In the genomic region with DNA sequence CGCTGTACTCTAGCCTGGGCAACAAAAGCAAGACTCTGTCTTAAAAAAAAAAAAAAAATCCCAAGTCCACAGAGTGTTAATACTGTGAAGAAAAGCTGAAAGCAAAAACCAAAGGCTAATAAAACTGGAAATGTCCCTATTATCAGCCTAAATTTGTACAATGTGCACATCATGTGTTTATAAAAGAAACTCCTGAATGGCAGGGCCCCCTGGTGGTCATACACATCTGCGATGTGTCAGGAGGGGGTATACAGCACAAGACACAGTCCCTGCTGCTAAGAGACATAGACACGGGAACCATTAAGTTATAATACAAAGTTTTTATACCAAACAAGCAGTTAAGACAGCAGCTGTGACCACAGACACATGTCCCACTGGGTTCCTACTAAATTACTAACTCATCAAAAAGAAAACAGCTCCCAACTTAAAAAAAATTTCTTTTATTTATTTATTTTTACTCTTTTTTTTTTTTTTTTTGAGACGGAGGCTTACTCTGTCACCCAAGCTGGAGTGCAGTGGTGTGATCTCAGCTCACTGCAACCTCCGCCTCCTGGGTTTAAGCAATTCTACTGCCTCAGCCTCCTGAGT, we compare ENCODE assay signal across 8 cellular contexts. TPM values are rescaled to one million over a fixed set of nuclear protein-coding genes. Genes with fewer than 3 reads are reported as not detected.
DNase-seq lines count a peak whose midpoint lies in the region; ATAC-seq and TF ChIP-seq lines count a peak whose summit lies in the region.

No MANE protein-coding gene starts in this region.

- TF ChIP-seq CTCF in AG10803 (conservative IDR thresholded peaks at IDR 0.05; ENCODE audit: low read length) (peak; percentile 89), gastrocnemius medialis (IDR thresholded peaks at IDR 0.05 in 4 of 5, conservative IDR thresholded peaks at IDR 0.05 in 1 of 5) (peak; percentile 78 to 84 (median 79))

- H3K36me3 ChIP-seq in gastrocnemius medialis: no peaks in the 10 kb centered on the region

- intact Hi-C loops in left cardiac atrium (cut with DNase I) (loop anchor here (2.0 to 10.0 kb wide), 5 partner anchors 67 to 309 kb away; partner anchors contain the start of gene ZNF710 (in 2 of the 2)), gastrocnemius medialis (cut with DNase I; ENCODE audit: low total_unique reads) (loop anchor here (2.0 to 10.0 kb wide), 4 partner anchors 67 to 387 kb away; partner anchors contain the start of gene AP3S2)

- peak; percentile 83 for DNase-seq in AG10803 (ENCODE audit: low read depth)
- peak; percentile 63 for DNase-seq in GM19240 (ENCODE audit: insufficient read length, low spot score)
- peak; percentile 74 for DNase-seq in MV-4-11 (lab: John Stamatoyannopoulos, UW)
- peak; percentile 51 to 77 (median 64) for DNase-seq in T-helper 1 cell
- DNase-seq in amniotic epithelial cell (ENCODE audit: low read depth): peak; percentile 77
- peak; percentile 90 for DNase-seq in left cardiac atrium
- DNase-seq in gastrocnemius medialis: peak; percentile 59 to 81

- no peaks in the 10 kb centered on the region for H3K27me3 ChIP-seq in gastrocnemius medialis

- H3K4me3 ChIP-seq in AG10803 (ENCODE audit: low read length): no peak overlapping the region
- no peak overlapping the region for H3K4me3 ChIP-seq in gastrocnemius medialis

- peak overlapping the region; percentile 82 to 93 (median 90) for H3K27ac ChIP-seq in gastrocnemius medialis

- in situ Hi-C loops in gastrocnemius medialis (cut with MboI; ENCODE audit: low sequenced_read_pairs in 4 of 4): loop anchor here (5.0 to 10.0 kb wide), 5 partner anchors 67 to 317 kb away; partner anchors contain the start of genes AP3S2 (in 3 of the 4), MESP1 (in 1 of the 4) and ZNF710 (in 1 of the 4)

- no peak for TF ChIP-seq POLR2A in gastrocnemius medialis (IDR thresholded peaks at IDR 0.05)

- H3K4me1 ChIP-seq in gastrocnemius medialis: peaks cover 15 to 26% of the 10 kb centered on the region in 2 donors

- no peaks in the 10 kb centered on the region for H3K9me3 ChIP-seq in gastrocnemius medialis

- peak; percentile 70 to 81 for ATAC-seq in left cardiac atrium
- ATAC-seq in gastrocnemius medialis: peak; percentile 43 to 58
- ATAC-seq in HG03135 (IDR thresholded peaks at IDR 0.05; ENCODE audit: unreplicated experiment): no peak

RNA-seq across cellular contexts. Expression of gene IDH2, which starts 31.0 kb away (rescaled TPM):
- total RNA-seq in left cardiac atrium (100 to 1,000 TPM; 242 to 257 TPM), gastrocnemius medialis (100 to 1,000 TPM; 349 to 547 (median 423) TPM)
